8 cellular contexts compared by ENCODE assay signal in genomic region chr18:58117685-58118403, GRCh38.
DNase-seq lines count a peak whose midpoint lies in the region; ATAC-seq and TF ChIP-seq lines count a peak whose summit lies in the region.

No MANE protein-coding gene starts in this region.

- CTCF ChIA-PET in PC-9 (lab: Charles Lee), result no interaction called here

- peaks cover 25% of the 10 kb centered on the region; the same call in 1 of the 2 replicates for H3F3A ChIP-seq in PC-9 (ENCODE audit: insufficient read depth, low read depth)

- H2AFZ ChIP-seq in PC-9 (no peak overlapping the region), fibroblast of lung (ENCODE audit: low read length) (no peak overlapping the region)

- POLR2A ChIA-PET in PC-9 (lab: Charles Lee; ENCODE audit: unreplicated experiment), result no interaction called here

- H3K4me3 ChIP-seq in PC-9, result no peak overlapping the region
- H3K4me3 ChIP-seq in fibroblast of lung (replicated peaks in 1 of 4; ENCODE audit: control extremely low read depth in 1 of 4, insufficient read depth in 1 of 4, low read depth in 3 of 4, low read length in 4 of 4), result no peak overlapping the region
- no peak overlapping the region for H3K4me3 ChIP-seq in effector memory CD4-positive, alpha-beta T cell (ENCODE audit: insufficient read depth, low read depth, low read length, poor library complexity, severe bottlenecking)
- no peak overlapping the region for H3K4me3 ChIP-seq in tibial artery
- H3K4me3 ChIP-seq in aorta (ENCODE audit: low read length in 2 of 2), result no peak overlapping the region

- H4K20me1 ChIP-seq in PC-9 (ENCODE audit: insufficient read depth) (no peaks in the 10 kb centered on the region), fibroblast of lung (ENCODE audit: control insufficient read depth, extremely low read depth, insufficient read depth, low read length) (no peaks in the 10 kb centered on the region)

- H3K9ac ChIP-seq in fibroblast of lung (ENCODE audit: insufficient read depth, low read length), result no peak overlapping the region

- peaks cover 77% of the 10 kb centered on the region for H3K79me2 ChIP-seq in PC-9 (ENCODE audit: low read depth)
- H3K79me2 ChIP-seq in fibroblast of lung (ENCODE audit: control insufficient read depth, insufficient read depth, low read length), result no peaks in the 10 kb centered on the region

- H3K4me2 ChIP-seq in PC-9 (peak overlapping the region; percentile 52), fibroblast of lung (ENCODE audit: extremely low read depth, insufficient read depth, low read length) (peak overlapping the region; percentile 7)

- intact Hi-C loops in PC-9 (cut with micrococcal nuclease; ENCODE audit: unreplicated experiment) (loop anchor here (1.0 kb wide), 1 partner anchor 31 kb away; no protein-coding TSS in a partner anchor), tibial artery (cut with DNase I; ENCODE audit: low total_unique reads) (no loop called here), aorta (cut with DNase I) (no loop called here)

- H3K27me3 ChIP-seq in PC-9 (ENCODE audit: insufficient read depth, low read depth) (no peaks in the 10 kb centered on the region), fibroblast of lung (ENCODE audit: control insufficient read depth, insufficient read depth, low read length) (no peaks in the 10 kb centered on the region), tibial artery (no peaks in the 10 kb centered on the region), aorta (ENCODE audit: control insufficient read depth in 1 of 2, insufficient read depth in 2 of 2, low read length in 1 of 2) (no peaks in the 10 kb centered on the region)
- no peaks in the 10 kb centered on the region for H3K27me3 ChIP-seq in effector memory CD4-positive, alpha-beta T cell (replicated peaks; ENCODE audit: control insufficient read depth, insufficient read depth, low read length, poor library complexity, severe bottlenecking)

- no peaks in the 10 kb centered on the region for H3K9me2 ChIP-seq in PC-9 (ENCODE audit: insufficient read depth)

- 72 to 83% methylated on average over 9 of the region's 9 CpGs for WGBS in aorta, 2 donors

- H3K36me3 ChIP-seq in PC-9 (ENCODE audit: low read depth) (no peaks in the 10 kb centered on the region), fibroblast of lung (ENCODE audit: control insufficient read depth, insufficient read depth, low read length) (no peaks in the 10 kb centered on the region), tibial artery (no peaks in the 10 kb centered on the region), aorta (ENCODE audit: control insufficient read depth in 1 of 2, insufficient read depth in 2 of 2, low read length in 1 of 2) (no peaks in the 10 kb centered on the region)
- H3K36me3 ChIP-seq in effector memory CD4-positive, alpha-beta T cell (ENCODE audit: control insufficient read depth, insufficient read depth, low read length), result no peaks in the 10 kb centered on the region

- no peak for ATAC-seq in aorta (ENCODE audit: low FRiP score)

- DNase-seq in GM03348 (ENCODE audit: low spot score) (peak; percentile 54), PC-9 (peak; percentile 25 to 93), fibroblast of lung (ENCODE audit: low read depth in 2 of 2) (peak; percentile 97 to 99), pulmonary artery endothelial cell (ENCODE audit: low read depth, low spot score) (peak; percentile 90), tibial artery (no peak), aorta (no peak)
- no peak for DNase-seq in effector memory CD4-positive, alpha-beta T cell
- no peak for DNase-seq in activated CD4-positive, alpha-beta T cell treated with anti-CD3 and anti-CD28 coated beads for 48 hours

- BruUV-seq in PC-9 (replicated peaks; lab: Mats Ljungman, UMichigan), result no TSS peak

- H3K4me1 ChIP-seq in PC-9 (replicated peaks; ENCODE audit: insufficient read depth) (peaks cover 40% of the 10 kb centered on the region), fibroblast of lung (ENCODE audit: control insufficient read depth, extremely low read depth, insufficient read depth, low read length) (peaks cover 2% of the 10 kb centered on the region), tibial artery (no peaks in the 10 kb centered on the region), aorta (ENCODE audit: control insufficient read depth in 1 of 2, insufficient read depth in 2 of 2, low read length in 2 of 2) (no peaks in the 10 kb centered on the region)
- H3K4me1 ChIP-seq in effector memory CD4-positive, alpha-beta T cell (ENCODE audit: control insufficient read depth, insufficient read depth, low read length, poor library complexity, severe bottlenecking), result no peaks in the 10 kb centered on the region

- no peaks in the 10 kb centered on the region for H3K9me3 ChIP-seq in PC-9 (ENCODE audit: insufficient read depth, low read depth)
- H3K9me3 ChIP-seq in fibroblast of lung (ENCODE audit: control insufficient read depth, insufficient read depth, low read depth, low read length), result no peaks in the 10 kb centered on the region
- H3K9me3 ChIP-seq in effector memory CD4-positive, alpha-beta T cell (ENCODE audit: control insufficient read depth, low read length), result no peaks in the 10 kb centered on the region
- H3K9me3 ChIP-seq in tibial artery, result no peaks in the 10 kb centered on the region
- no peaks in the 10 kb centered on the region for H3K9me3 ChIP-seq in aorta (ENCODE audit: control insufficient read depth, low read length)

- TF ChIP-seq CTCF in PC-9 (conservative IDR thresholded peaks at IDR 0.05) (no peak), fibroblast of lung (conservative IDR thresholded peaks at IDR 0.05 in 1 of 2, IDR thresholded peaks at IDR 0.05 in 1 of 2; ENCODE audit: low read depth in 1 of 2, low read length in 2 of 2) (no peak), tibial artery (IDR thresholded peaks at IDR 0.05) (no peak)

- H3K27ac ChIP-seq in PC-9 (peak overlapping the region; percentile 75), fibroblast of lung (ENCODE audit: insufficient read depth, low read length) (no peak overlapping the region), tibial artery (no peak overlapping the region), aorta (ENCODE audit: low read depth in 1 of 2, low read length in 2 of 2) (no peak overlapping the region)
- no peak overlapping the region for H3K27ac ChIP-seq in effector memory CD4-positive, alpha-beta T cell (ENCODE audit: insufficient read depth, low read length, poor library complexity, severe bottlenecking)

Comparison
In these comparisons a context has a peak if more than half of its experiments do, and no peak if none do; other contexts are left out.
1. DNase-seq: peak in GM03348 (single experiment), PC-9 (2 of 2), fibroblast of lung (2 of 2) and pulmonary artery endothelial cell (single experiment); none in effector memory CD4-positive, alpha-beta T cell (0 of 3), tibial artery (0 of 2), aorta (0 of 2) and activated CD4-positive, alpha-beta T cell treated with anti-CD3 and anti-CD28 coated beads for 48 hours (single experiment).